Comparison of ENCODE assay signal across 7 cellular contexts in genomic region chr2:42046819-42047487, GRCh38. TPM values are rescaled to one million over a fixed set of nuclear protein-coding genes. Genes with fewer than 3 reads are reported as not detected.
A peak's percentile ranks its signal among the peaks of the same experiment; 100 is the strongest.
DNase-seq lines count a peak whose midpoint lies in the region; ATAC-seq and TF ChIP-seq lines count a peak whose summit lies in the region.

No MANE protein-coding gene starts in this region.

- peak overlapping the region; percentile 54 to 70 for H3K9ac ChIP-seq in colonic mucosa (ENCODE audit: low read depth in 2 of 2, low read length in 2 of 2)

- DNase-seq in NCI-H2227 treated with DMSO at 0.1 percent for 48 hours (lab: John Stamatoyannopoulos, UW) (peak; percentile 61), colonic mucosa (no peak), foreskin keratinocyte (no peak)

- H3K27me3 ChIP-seq in colonic mucosa (no peaks in the 10 kb centered on the region), mononuclear cell (ENCODE audit: insufficient read depth, low read length) (peaks cover 50% of the 10 kb centered on the region), foreskin keratinocyte (peaks cover 72% of the 10 kb centered on the region)

- ATAC-seq in GM18909 (IDR thresholded peaks at IDR 0.05; ENCODE audit: poor library complexity, unreplicated experiment) (peak; percentile 3), HG03469 (IDR thresholded peaks at IDR 0.05; ENCODE audit: unreplicated experiment) (no peak), foreskin keratinocyte (no peak), HG03354 (IDR thresholded peaks at IDR 0.05; ENCODE audit: poor library complexity, severe bottlenecking, unreplicated experiment) (no peak)

- intact Hi-C loops in colonic mucosa (cut with DNase I), result loop anchor here (10.0 kb wide), 1 partner anchor 82 kb away; no protein-coding TSS in a partner anchor

- H3K27ac ChIP-seq in colonic mucosa, result peak overlapping the region; percentile 1
- no peak overlapping the region for H3K27ac ChIP-seq in foreskin keratinocyte

- no peaks in the 10 kb centered on the region for H3K36me3 ChIP-seq in colonic mucosa

- peak overlapping the region; percentile 43 for H3K4me3 ChIP-seq in colonic mucosa
- H3K4me3 ChIP-seq in mononuclear cell (ENCODE audit: low read length), result peak overlapping the region; percentile 18

- H3K9me3 ChIP-seq in colonic mucosa (no peaks in the 10 kb centered on the region), mononuclear cell (ENCODE audit: low read depth, low read length) (no peaks in the 10 kb centered on the region)

- TF ChIP-seq CTCF in colonic mucosa (IDR thresholded peaks at IDR 0.05) (no peak), foreskin keratinocyte (conservative IDR thresholded peaks at IDR 0.05) (no peak)

- H3K4me1 ChIP-seq in colonic mucosa (no peaks in the 10 kb centered on the region), mononuclear cell (ENCODE audit: insufficient read depth, low read length) (peaks cover 4% of the 10 kb centered on the region), foreskin keratinocyte (no peaks in the 10 kb centered on the region)

RNA-seq across cellular contexts. Expression of gene PKDCC, which starts 0.9 kb away (rescaled TPM):
- total RNA-seq in colonic mucosa (100 to 1,000 TPM in 1 of 2 donors, 10 to 100 TPM in 1; 61.3 to 125 TPM), mononuclear cell (not detected), foreskin keratinocyte (not detected in 2 replicates)
- 0.07 TPM in 1 of 2 replicates, not detected in the other for polyA plus RNA-seq in foreskin keratinocyte

Comparison
In these comparisons a context has a peak if more than half of its experiments do, and no peak if none do; other contexts are left out.
1. RNA of gene PKDCC, which starts 0.9 kb away (total RNA-seq): 61.3 to 125 TPM in colonic mucosa; not detected in mononuclear cell (single experiment) and not detected in foreskin keratinocyte; every median in the first group is over 10 times any median in the second.